Comparison of ENCODE assay signal across 23 cellular contexts in the genomic region with DNA sequence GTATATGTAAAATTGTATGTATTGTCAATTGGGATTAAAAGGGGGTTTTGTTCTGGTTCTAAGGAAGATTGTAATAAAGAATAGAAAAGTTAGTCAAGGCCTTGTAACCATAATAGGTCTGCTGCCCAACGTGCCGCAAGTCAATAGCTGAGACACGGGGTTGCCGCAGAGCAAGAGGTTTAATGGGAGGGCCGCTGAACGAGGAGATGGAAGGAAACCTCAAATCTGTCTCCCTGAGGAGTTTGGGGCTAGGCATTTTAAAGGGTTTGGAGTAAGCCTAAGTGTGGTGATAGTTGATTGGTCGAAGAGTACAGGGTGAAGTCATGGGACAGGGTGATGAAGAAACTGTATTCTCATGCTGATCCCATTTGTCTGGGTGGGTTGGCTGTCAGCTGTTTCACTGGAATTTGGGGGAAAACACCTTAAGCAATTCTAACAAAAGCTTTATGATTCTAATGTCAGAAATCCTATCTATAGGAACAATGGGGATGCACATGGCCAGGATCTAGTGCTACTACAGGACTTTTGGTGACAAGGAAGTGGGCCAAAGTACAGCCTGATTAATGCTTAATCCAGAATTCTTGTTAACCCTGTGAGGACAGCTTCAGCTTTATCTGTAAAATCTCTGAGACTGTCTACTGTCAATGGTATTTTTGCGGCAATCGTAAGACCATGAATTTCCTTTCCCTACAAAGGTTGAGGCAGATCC.
DNase-seq lines count a peak whose midpoint lies in the region; ATAC-seq and TF ChIP-seq lines count a peak whose summit lies in the region.
"Had no signal": no experiment of that assay in that cellular context is flagged by ENCODE, and none has a peak within 500 bp of the region (broad histone marks: within the 10 kb centered on the region; RNA-seq: fewer than 3 reads in every experiment).

No MANE protein-coding gene starts in this region.

- no peak overlapping the region for H3K9ac ChIP-seq in liver (ENCODE audit: low read depth in 1 of 2, low read length in 2 of 2)

- no peak for ATAC-seq in activated T-cell treated with anti-CD3 and anti-CD28 coated beads, Interleukin-2, amount 50 U/mL, for 72 hours (replicated peaks in 1 of 2)
- ATAC-seq in WTC11: peak; percentile 36; the same call in 1 of the 2 replicates
- ATAC-seq in stimulated activated effector memory CD8-positive, alpha-beta T cell treated with anti-CD3 and anti-CD28 coated beads, Interleukin-12 subunit alpha, Interleukin-12 subunit beta, amount 100 ng/mL, for 72 hours: no peak
- no peak for ATAC-seq in HG02870 (IDR thresholded peaks at IDR 0.05; ENCODE audit: unreplicated experiment)
- ATAC-seq: GM12878 had no signal

- H3K4me3 ChIP-seq in liver (ENCODE audit: low read depth in 1 of 3, low read length in 3 of 3): no peak overlapping the region
- H3K4me3 ChIP-seq: GM12878, Peyer's patch had no signal

- no peaks in the 10 kb centered on the region for H3K36me3 ChIP-seq in liver (ENCODE audit: control insufficient read depth in 4 of 4, insufficient read depth in 3 of 4, low read depth in 1 of 4, low read length in 3 of 4)
- H3K36me3 ChIP-seq: BE2C, Peyer's patch had no signal

- H3K9me3 ChIP-seq in liver (ENCODE audit: control insufficient read depth in 4 of 4, low read length in 3 of 4): no peaks in the 10 kb centered on the region
- H3K9me3 ChIP-seq: BE2C, Peyer's patch had no signal

- 61% methylated on average over 9 of the region's 9 CpGs for WGBS in liver

- no peak overlapping the region for H3K4me3 Mint-ChIP-seq in activated T-cell treated with anti-CD3 and anti-CD28 coated beads, Interleukin-2, amount 50 U/mL, for 72 hours
- no peak overlapping the region for H3K4me3 Mint-ChIP-seq in WTC11
- no peak overlapping the region for H3K4me3 Mint-ChIP-seq in stimulated activated effector memory CD8-positive, alpha-beta T cell treated with anti-CD3 and anti-CD28 coated beads, Interleukin-12 subunit alpha, Interleukin-12 subunit beta, amount 100 ng/mL, for 72 hours
- H3K4me3 Mint-ChIP-seq: H9, HFFc6 had no signal

- peaks cover 3 to 36% (median 11%) of the 10 kb centered on the region in 4 donors for H3K4me1 ChIP-seq in liver (ENCODE audit: control insufficient read depth in 4 of 4, insufficient read depth in 4 of 4, low read length in 3 of 4)
- H3K4me1 ChIP-seq: BE2C had no signal

- no peaks in the 10 kb centered on the region for H3K27me3 Mint-ChIP-seq in activated T-cell treated with anti-CD3 and anti-CD28 coated beads, Interleukin-2, amount 50 U/mL, for 72 hours (ENCODE audit: low read depth)
- no peaks in the 10 kb centered on the region; the same call in 1 of the 2 replicates for H3K27me3 Mint-ChIP-seq in WTC11 (ENCODE audit: low read depth)

- CTCF ChIA-PET in WTC11 (lab: Charles Lee): interaction anchor here (0.7 to 1.2 kb wide), 3 partner anchors 146 to 203 kb away, joined by 3 to 4 read pairs (median 3); no protein-coding TSS in a partner anchor

- peak overlapping the region; percentile 58 for H3K27ac Mint-ChIP-seq in activated T-cell treated with anti-CD3 and anti-CD28 coated beads, Interleukin-2, amount 50 U/mL, for 72 hours
- H3K27ac Mint-ChIP-seq in WTC11: no peak overlapping the region
- peak overlapping the region; percentile 58 for H3K27ac Mint-ChIP-seq in stimulated activated effector memory CD8-positive, alpha-beta T cell treated with anti-CD3 and anti-CD28 coated beads, Interleukin-12 subunit alpha, Interleukin-12 subunit beta, amount 100 ng/mL, for 72 hours
- H3K27ac Mint-ChIP-seq: HFFc6 had no signal

- H3K9me3 Mint-ChIP-seq in activated T-cell treated with anti-CD3 and anti-CD28 coated beads, Interleukin-2, amount 50 U/mL, for 72 hours: no peaks in the 10 kb centered on the region
- no peaks in the 10 kb centered on the region for H3K9me3 Mint-ChIP-seq in WTC11
- H3K9me3 Mint-ChIP-seq in stimulated activated effector memory CD8-positive, alpha-beta T cell treated with anti-CD3 and anti-CD28 coated beads, Interleukin-12 subunit alpha, Interleukin-12 subunit beta, amount 100 ng/mL, for 72 hours: no peaks in the 10 kb centered on the region
- H3K9me3 Mint-ChIP-seq: H9, HFFc6 had no signal

- no peaks in the 10 kb centered on the region for H3K36me3 Mint-ChIP-seq in activated T-cell treated with anti-CD3 and anti-CD28 coated beads, Interleukin-2, amount 50 U/mL, for 72 hours (ENCODE audit: insufficient read depth in 2 of 2)
- no peaks in the 10 kb centered on the region for H3K36me3 Mint-ChIP-seq in WTC11
- no peaks in the 10 kb centered on the region for H3K36me3 Mint-ChIP-seq in stimulated activated effector memory CD8-positive, alpha-beta T cell treated with anti-CD3 and anti-CD28 coated beads, Interleukin-12 subunit alpha, Interleukin-12 subunit beta, amount 100 ng/mL, for 72 hours

- POLR2A ChIA-PET in WTC11 (lab: Charles Lee): interaction anchor here (0.7 kb wide), 1 partner anchor 39 kb away, joined by 6 read pairs; no protein-coding TSS in a partner anchor

- TF ChIP-seq CTCF in WTC11 (IDR thresholded peaks at IDR 0.05): no peak
- TF ChIP-seq CTCF in liver (IDR thresholded peaks at IDR 0.05; ENCODE audit: low read depth, low read length, missing input control): no peak

- H3K27ac ChIP-seq in liver (ENCODE audit: low read depth in 1 of 2, low read length in 2 of 2): no peak overlapping the region
- H3K27ac ChIP-seq: HL-60 had no signal

- TF ChIP-seq RAD21 in liver (IDR thresholded peaks at IDR 0.05): peak in 1 of 2 donors; percentile 5

- H3K4me1 Mint-ChIP-seq in activated T-cell treated with anti-CD3 and anti-CD28 coated beads, Interleukin-2, amount 50 U/mL, for 72 hours (ENCODE audit: low read depth): peaks cover 23% of the 10 kb centered on the region
- peaks cover 17% of the 10 kb centered on the region for H3K4me1 Mint-ChIP-seq in WTC11
- peaks cover 32% of the 10 kb centered on the region for H3K4me1 Mint-ChIP-seq in stimulated activated effector memory CD8-positive, alpha-beta T cell treated with anti-CD3 and anti-CD28 coated beads, Interleukin-12 subunit alpha, Interleukin-12 subunit beta, amount 100 ng/mL, for 72 hours

- DNase-seq in activated T-cell treated with anti-CD3 and anti-CD28 coated beads, Interleukin-2, amount 50 U/mL, for 72 hours: no peak
- DNase-seq in activated T-cell treated with anti-CD3 and anti-CD28 coated beads, Interleukin-2, amount 50 U/mL, for 1 hour: no peak
- DNase-seq in WTC11 (ENCODE audit: low spot score) (no peak), DMS53 treated with DMSO at 0.1 percent for 48 hours (lab: John Stamatoyannopoulos, UW; ENCODE audit: unreplicated experiment) (no peak), iPS-NIHi7 (ENCODE audit: extremely low spot score) (no peak)
- DNase-seq in stimulated activated effector memory CD8-positive, alpha-beta T cell treated with anti-CD3 and anti-CD28 coated beads, Interleukin-12 subunit alpha, Interleukin-12 subunit beta, amount 100 ng/mL, for 72 hours (ENCODE audit: low spot score in 2 of 2): no peak
- DNase-seq: BE2C, DND-41, H9, HFFc6, KG1, MV-4-11, NCI-H1694, NCI-H2081, NCI-H2171, NCI-H345, NCI-H524, NCI-H774, Peyer's patch had no signal

- H3K27me3 ChIP-seq in liver (ENCODE audit: control insufficient read depth in 4 of 4, insufficient read depth in 4 of 4, low read length in 3 of 4): no peaks in the 10 kb centered on the region
- H3K27me3 ChIP-seq: BE2C, Peyer's patch had no signal

TF ChIP-seq in WTC11, 78 proteins besides CTCF, POLR2A, EP300 and RAD21 (continues in another document):
- no peak for TF ChIP-seq NR3C1 (CRISPR knock-in tag; conservative IDR thresholded peaks at IDR 0.05; ENCODE audit: low read depth)
- TF ChIP-seq TP53 (CRISPR knock-in tag; IDR thresholded peaks at IDR 0.05): no peak
- TF ChIP-seq, protein P1, sequence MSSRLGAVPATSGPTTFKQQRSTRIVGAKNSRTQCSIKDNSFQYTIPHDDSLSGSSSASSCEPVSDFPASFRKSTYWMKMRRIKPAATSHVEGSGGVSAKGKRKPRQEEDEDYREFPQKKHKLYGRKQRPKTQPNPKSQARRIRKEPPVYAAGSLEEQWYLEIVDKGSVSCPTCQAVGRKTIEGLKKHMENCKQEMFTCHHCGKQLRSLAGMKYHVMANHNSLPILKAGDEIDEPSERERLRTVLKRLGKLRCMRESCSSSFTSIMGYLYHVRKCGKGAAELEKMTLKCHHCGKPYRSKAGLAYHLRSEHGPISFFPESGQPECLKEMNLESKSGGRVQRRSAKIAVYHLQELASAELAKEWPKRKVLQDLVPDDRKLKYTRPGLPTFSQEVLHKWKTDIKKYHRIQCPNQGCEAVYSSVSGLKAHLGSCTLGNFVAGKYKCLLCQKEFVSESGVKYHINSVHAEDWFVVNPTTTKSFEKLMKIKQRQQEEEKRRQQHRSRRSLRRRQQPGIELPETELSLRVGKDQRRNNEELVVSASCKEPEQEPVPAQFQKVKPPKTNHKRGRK (CRISPR knock-in tag; IDR thresholded peaks at IDR 0.05; ENCODE audit: borderline replicate concordance): no peak
- TF ChIP-seq NFYB (CRISPR knock-in tag; conservative IDR thresholded peaks at IDR 0.05; ENCODE audit: low read depth): no peak

TF ChIP-seq in liver, 16 proteins besides CTCF, POLR2A, EP300 and RAD21 (continues in another document):
- no peak for TF ChIP-seq FOXA1 (IDR thresholded peaks at IDR 0.05)
- TF ChIP-seq GABPA (IDR thresholded peaks at IDR 0.05 in 1 of 2, conservative IDR thresholded peaks at IDR 0.05 in 1 of 2): no peak
- TF ChIP-seq, protein P2, sequence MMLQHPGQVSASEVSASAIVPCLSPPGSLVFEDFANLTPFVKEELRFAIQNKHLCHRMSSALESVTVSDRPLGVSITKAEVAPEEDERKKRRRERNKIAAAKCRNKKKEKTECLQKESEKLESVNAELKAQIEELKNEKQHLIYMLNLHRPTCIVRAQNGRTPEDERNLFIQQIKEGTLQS (IDR thresholded peaks at IDR 0.05): no peak
- TF ChIP-seq RXRA (IDR thresholded peaks at IDR 0.05): peak; percentile 28 to 40
- TF ChIP-seq JUND (IDR thresholded peaks at IDR 0.05): no peak
- peak; percentile 60 to 72 for TF ChIP-seq HNF4A (conservative IDR thresholded peaks at IDR 0.05)
- TF ChIP-seq, protein P3, sequence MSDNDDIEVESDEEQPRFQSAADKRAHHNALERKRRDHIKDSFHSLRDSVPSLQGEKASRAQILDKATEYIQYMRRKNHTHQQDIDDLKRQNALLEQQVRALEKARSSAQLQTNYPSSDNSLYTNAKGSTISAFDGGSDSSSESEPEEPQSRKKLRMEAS (IDR thresholded peaks at IDR 0.05): peak; percentile 23
